ENCODE assay signal across 13 cellular contexts in the genomic region with DNA sequence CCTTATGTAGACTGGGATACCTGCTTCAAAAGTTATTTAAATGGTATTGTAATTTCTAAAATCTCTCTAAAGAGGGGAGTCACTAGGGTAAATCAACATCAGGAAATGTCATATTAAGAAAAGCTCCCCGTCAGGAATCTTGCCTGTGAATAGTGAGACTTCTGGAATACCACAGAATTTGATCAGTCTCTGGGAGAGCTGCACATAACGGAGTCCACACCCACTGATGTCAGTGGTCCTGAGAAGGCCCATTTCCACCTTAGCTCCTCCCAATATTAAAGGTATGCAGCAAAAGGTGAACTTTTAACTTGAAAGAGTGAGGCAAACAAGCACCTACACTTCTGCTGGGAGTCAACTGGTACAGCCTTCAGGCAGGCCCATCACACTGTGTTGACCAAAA. TPM values are rescaled to one million over a fixed set of nuclear protein-coding genes. Genes with fewer than 3 reads are reported as not detected.
DNase-seq lines count a peak whose midpoint lies in the region; ATAC-seq and TF ChIP-seq lines count a peak whose summit lies in the region.
"Had no signal": no experiment of that assay in that cellular context is flagged by ENCODE, and none has a peak within 500 bp of the region (broad histone marks: within the 10 kb centered on the region; RNA-seq: fewer than 3 reads in every experiment).

No MANE protein-coding gene starts in this region.

- DNase-seq in activated CD8-positive, alpha-beta memory T cell treated with anti-CD3 and anti-CD28 coated beads, Interleukin-2, amount 10 ng/mL, durations not matched to agents 7 days and 5 days = no peak
- DNase-seq in activated CD8-positive, alpha-beta memory T cell treated with anti-CD3 and anti-CD28 coated beads, Interleukin-2, amount 50 U/mL, for 48 hours = no peak
- DNase-seq in T-helper 17 cell (no peak), spleen (no peak)
- no peak for DNase-seq in stimulated activated CD4-positive, alpha-beta T cell treated with anti-CD3 and anti-CD28 coated beads, Interleukin-2, amount 100 ng/mL, for 24 hours
- DNase-seq: ACHN; activated effector memory CD4-positive, alpha-beta T cell treated with Interleukin-2 at 50 U/mL for 16 hours; NCI-H1092 treated with DMSO at 0.1 percent for 48 hours; thyroid gland had no signal

- H3K27me3 Mint-ChIP-seq in activated CD8-positive, alpha-beta memory T cell treated with anti-CD3 and anti-CD28 coated beads, Interleukin-2, amount 10 ng/mL, durations not matched to agents 7 days and 5 days = no peaks in the 10 kb centered on the region
- H3K27me3 Mint-ChIP-seq in T-helper 17 cell = no peaks in the 10 kb centered on the region

- peak overlapping the region; percentile 91 to 98 for H3K27ac ChIP-seq in esophagus (ENCODE audit: low read depth in 2 of 2, low read length in 1 of 2)
- H3K27ac ChIP-seq in spleen = peak overlapping the region in 7 of 8 donors; percentile 31 to 78 (median 64)

- peaks cover 51% of the 10 kb centered on the region for H3K36me3 Mint-ChIP-seq in activated CD8-positive, alpha-beta memory T cell treated with anti-CD3 and anti-CD28 coated beads, Interleukin-2, amount 10 ng/mL, durations not matched to agents 7 days and 5 days
- H3K36me3 Mint-ChIP-seq in T-helper 17 cell (ENCODE audit: low read depth) = peaks cover 2% of the 10 kb centered on the region

- H3K27me3 ChIP-seq in esophagus (ENCODE audit: control insufficient read depth in 1 of 2, insufficient read depth in 2 of 2, low read length in 2 of 2) = no peaks in the 10 kb centered on the region
- no peaks in the 10 kb centered on the region for H3K27me3 ChIP-seq in spleen (replicated peaks in 1 of 7)
- H3K27me3 ChIP-seq: thyroid gland had no signal

- H3K4me3 ChIP-seq in esophagus (ENCODE audit: low read depth in 1 of 2, low read length in 2 of 2) = peak overlapping the region in 1 of 2 donors; percentile 21
- no peak overlapping the region for H3K4me3 ChIP-seq in spleen
- H3K4me3 ChIP-seq: GM23338, thyroid gland had no signal

- TF ChIP-seq POLR2A in spleen (IDR thresholded peaks at IDR 0.05) = no peak

- peaks cover 53% of the 10 kb centered on the region for H3K4me1 Mint-ChIP-seq in activated CD8-positive, alpha-beta memory T cell treated with anti-CD3 and anti-CD28 coated beads, Interleukin-2, amount 10 ng/mL, durations not matched to agents 7 days and 5 days
- H3K4me1 Mint-ChIP-seq in T-helper 17 cell = peaks cover 39% of the 10 kb centered on the region

- 66 to 78% methylated on average over 2 of the region's 2 CpGs for WGBS in esophagus, 2 donors
- 67 to 83% (median 71%) methylated on average over 2 of the region's 2 CpGs for WGBS in spleen, 5 donors

- TF ChIP-seq CTCF in spleen (IDR thresholded peaks at IDR 0.05 in 8 of 11, conservative IDR thresholded peaks at IDR 0.05 in 3 of 11) = no peak

- H3K27ac Mint-ChIP-seq in activated CD8-positive, alpha-beta memory T cell treated with anti-CD3 and anti-CD28 coated beads, Interleukin-2, amount 10 ng/mL, durations not matched to agents 7 days and 5 days = peak overlapping the region; percentile 71
- peak overlapping the region; percentile 84 for H3K27ac Mint-ChIP-seq in T-helper 17 cell
- H3K27ac Mint-ChIP-seq: GM23338 had no signal

- no peak overlapping the region for H3K4me3 Mint-ChIP-seq in activated CD8-positive, alpha-beta memory T cell treated with anti-CD3 and anti-CD28 coated beads, Interleukin-2, amount 10 ng/mL, durations not matched to agents 7 days and 5 days
- no peak overlapping the region for H3K4me3 Mint-ChIP-seq in T-helper 17 cell
- H3K4me3 Mint-ChIP-seq: GM23338 had no signal

- peaks cover 0 to 5% of the 10 kb centered on the region in 2 donors for H3K4me1 ChIP-seq in esophagus (ENCODE audit: control insufficient read depth in 2 of 2, insufficient read depth in 2 of 2, low read length in 1 of 2)
- peaks cover 16 to 64% (median 40%) of the 10 kb centered on the region in 6 donors for H3K4me1 ChIP-seq in spleen

- peaks cover 3% of the 10 kb centered on the region in 2 donors for H3K36me3 ChIP-seq in esophagus (ENCODE audit: control insufficient read depth in 2 of 2, insufficient read depth in 2 of 2, low read length in 1 of 2)
- peaks cover 0 to 85% (median 31%) of the 10 kb centered on the region in 6 donors for H3K36me3 ChIP-seq in spleen

- no peak for ATAC-seq in activated CD8-positive, alpha-beta memory T cell treated with anti-CD3 and anti-CD28 coated beads, Interleukin-2, amount 10 ng/mL, durations not matched to agents 7 days and 5 days
- no peak for ATAC-seq in T-helper 17 cell
- no peak for ATAC-seq in HG02798 (IDR thresholded peaks at IDR 0.05; ENCODE audit: poor library complexity, unreplicated experiment)
- ATAC-seq in GM19328 (IDR thresholded peaks at IDR 0.05; ENCODE audit: unreplicated experiment) = no peak
- ATAC-seq: GM23338 had no signal

- intact Hi-C loops in spleen (cut with DNase I; ENCODE audit: low total_unique reads) = no loop called here

- H3K9me3 Mint-ChIP-seq in activated CD8-positive, alpha-beta memory T cell treated with anti-CD3 and anti-CD28 coated beads, Interleukin-2, amount 10 ng/mL, durations not matched to agents 7 days and 5 days (ENCODE audit: low read depth) = no peaks in the 10 kb centered on the region
- H3K9me3 Mint-ChIP-seq: GM23338 had no signal

- CTCF ChIA-PET in activated CD8-positive, alpha-beta memory T cell treated with anti-CD3 and anti-CD28 coated beads, Interleukin-2, amount 10 ng/mL, durations not matched to agents 7 days and 5 days (lab: Charles Lee) = interaction anchor here (0.6 to 8.0 kb wide), 7 partner anchors 11 to 384 kb away, joined by 3 to 95 read pairs (median 7); a partner anchor contains a TSS

- H3K9me3 ChIP-seq in T-helper 17 cell (ENCODE audit: control insufficient read depth, low read length, poor library complexity, severe bottlenecking) = no peaks in the 10 kb centered on the region
- H3K9me3 ChIP-seq in esophagus (ENCODE audit: control insufficient read depth in 2 of 2, insufficient read depth in 1 of 2, low read depth in 1 of 2, low read length in 1 of 2) = no peaks in the 10 kb centered on the region
- H3K9me3 ChIP-seq in spleen = no peaks in the 10 kb centered on the region
- H3K9me3 ChIP-seq: thyroid gland had no signal

RNA-seq across cellular contexts. Expression of a gene that starts 27.3 kb away (rescaled TPM):
- total RNA-seq in activated CD8-positive, alpha-beta memory T cell treated with anti-CD3 and anti-CD28 coated beads, Interleukin-2, amount 10 ng/mL, durations not matched to agents 7 days and 5 days = 10 to 100 TPM; 37.5 to 52.0 TPM
- total RNA-seq in T-helper 17 cell (10 to 100 TPM; 47.0 to 53.7 TPM), spleen (10 to 100 TPM; 18.6 to 27.7 (median 24.1) TPM)
- polyA plus RNA-seq in esophagus (10 to 100 TPM; 41.1 to 70.8 TPM), spleen (10 to 100 TPM; 14.2 to 18.1 (median 15.1) TPM)

RNA-seq across cellular contexts. Expression of a gene that starts 35.3 kb away (rescaled TPM):
- total RNA-seq in activated CD8-positive, alpha-beta memory T cell treated with anti-CD3 and anti-CD28 coated beads, Interleukin-2, amount 10 ng/mL, durations not matched to agents 7 days and 5 days = 10 to 100 TPM; 12.4 to 14.5 TPM
- total RNA-seq in T-helper 17 cell = 10 to 100 TPM in 1 of 2 donors, 1 to 10 TPM in 1; 7.2 to 10.9 TPM
- 10 to 100 TPM; 14.9 to 34.2 TPM for polyA plus RNA-seq in esophagus
- 10 to 100 TPM; 27.9 to 50.0 (median 38.8) TPM for total RNA-seq in spleen
- polyA plus RNA-seq in spleen = 1 to 10 TPM; 2.6 to 8.1 (median 4.4) TPM
